11 cellular contexts compared by ENCODE assay signal in the genomic region with DNA sequence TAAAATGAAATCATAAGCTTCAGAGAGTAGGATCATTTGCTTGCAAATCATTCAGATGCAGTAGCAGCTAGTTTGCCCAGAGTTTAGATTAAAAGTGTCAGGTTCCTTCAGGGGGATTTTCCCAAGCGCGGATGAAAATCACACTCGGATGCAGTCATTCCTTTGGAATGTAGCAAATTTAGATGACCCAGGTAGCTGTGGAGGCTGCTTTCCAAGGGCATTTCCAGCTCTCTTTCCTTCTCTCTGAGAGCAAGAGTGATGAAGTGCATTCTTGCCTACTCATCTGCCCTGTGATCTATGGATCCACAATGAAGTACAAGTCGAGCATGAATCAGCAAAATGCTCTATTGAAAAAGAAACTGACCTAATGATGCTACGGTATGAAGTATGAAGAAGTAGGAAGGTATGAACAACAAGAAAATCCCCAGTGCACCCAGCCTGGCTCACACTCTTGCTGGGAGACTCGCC.
DNase-seq lines count a peak whose midpoint lies in the region; ATAC-seq and TF ChIP-seq lines count a peak whose summit lies in the region.
"Had no signal": no experiment of that assay in that cellular context is flagged by ENCODE, and none has a peak within 500 bp of the region (broad histone marks: within the 10 kb centered on the region; RNA-seq: fewer than 3 reads in every experiment).

No MANE protein-coding gene starts in this region.

- no peaks in the 10 kb centered on the region for H3K27me3 Mint-ChIP-seq in stimulated activated naive B cell treated with anti-CD40 and anti-IgM and Interleukin-4, amounts not matched to agents 10 μg/mL and 1 μg/mL and 100 μg/mL, for 72 hours
- peaks cover 16% of the 10 kb centered on the region for H3K27me3 Mint-ChIP-seq in stimulated activated memory B cell treated with anti-CD40 and anti-IgM and Interleukin-4, amounts not matched to agents 10 μg/mL and 1 μg/mL and 100 μg/mL, for 72 hours
- H3K27me3 Mint-ChIP-seq in endothelial cell (ENCODE audit: unreplicated experiment) = no peaks in the 10 kb centered on the region

- peak overlapping the region; percentile 58; the same call in 1 of the 2 replicates for H2AFZ ChIP-seq in PC-3 (ENCODE audit: low read length)

- no peaks in the 10 kb centered on the region for H4K20me1 ChIP-seq in PC-3 (ENCODE audit: low read length)

- CTCF ChIA-PET in PC-3 (lab: Charles Lee) = no interaction called here

- intact Hi-C loops in PC-3 (cut with micrococcal nuclease) = no loop called here

- no peaks in the 10 kb centered on the region for H3K9me3 ChIP-seq in PC-3 (ENCODE audit: low read length)

- TF ChIP-seq CTCF in PC-3 (conservative IDR thresholded peaks at IDR 0.05; ENCODE audit: low read depth, low read length) = no peak
- TF ChIP-seq CTCF in omental fat pad (IDR thresholded peaks at IDR 0.05) = no peak
- TF ChIP-seq CTCF in endothelial cell (IDR thresholded peaks at IDR 0.05; ENCODE audit: unreplicated experiment) = no peak

- H3K36me3 Mint-ChIP-seq in stimulated activated naive B cell treated with anti-CD40 and anti-IgM and Interleukin-4, amounts not matched to agents 10 μg/mL and 1 μg/mL and 100 μg/mL, for 72 hours = no peaks in the 10 kb centered on the region
- H3K36me3 Mint-ChIP-seq in stimulated activated memory B cell treated with anti-CD40 and anti-IgM and Interleukin-4, amounts not matched to agents 10 μg/mL and 1 μg/mL and 100 μg/mL, for 72 hours = no peaks in the 10 kb centered on the region
- no peaks in the 10 kb centered on the region for H3K36me3 Mint-ChIP-seq in endothelial cell (ENCODE audit: low read depth, unreplicated experiment)

- H3K79me2 ChIP-seq in PC-3 (ENCODE audit: low read length) = no peaks in the 10 kb centered on the region

- peak overlapping the region; percentile 77 for H3K4me2 ChIP-seq in PC-3 (ENCODE audit: low read length)

- H3K27me3 ChIP-seq in PC-3 (ENCODE audit: low read length) = no peaks in the 10 kb centered on the region

- H3K4me1 Mint-ChIP-seq in stimulated activated naive B cell treated with anti-CD40 and anti-IgM and Interleukin-4, amounts not matched to agents 10 μg/mL and 1 μg/mL and 100 μg/mL, for 72 hours = no peaks in the 10 kb centered on the region
- H3K4me1 Mint-ChIP-seq in stimulated activated memory B cell treated with anti-CD40 and anti-IgM and Interleukin-4, amounts not matched to agents 10 μg/mL and 1 μg/mL and 100 μg/mL, for 72 hours = no peaks in the 10 kb centered on the region
- peaks cover 6% of the 10 kb centered on the region for H3K4me1 Mint-ChIP-seq in endothelial cell (ENCODE audit: unreplicated experiment)

- H3K9me2 ChIP-seq in PC-3 (replicated peaks; ENCODE audit: low read length) = no peaks in the 10 kb centered on the region

- H3K36me3 ChIP-seq in PC-3 (ENCODE audit: low read depth, low read length) = no peaks in the 10 kb centered on the region

- H3F3A ChIP-seq in PC-3 (ENCODE audit: low read length, unreplicated experiment) = peaks cover 6% of the 10 kb centered on the region

- H3K4me1 ChIP-seq in PC-3 (ENCODE audit: insufficient read depth, low read length) = peaks cover 30% of the 10 kb centered on the region

- DNase-seq in EH (ENCODE audit: low read depth) = peak; percentile 91
- peak; percentile 86 for DNase-seq in PC-3
- DNase-seq in epithelial cell of prostate (ENCODE audit: low read depth, low spot score) = peak; percentile 89
- no peak for DNase-seq in omental fat pad (ENCODE audit: low spot score)
- no peak for DNase-seq in stimulated activated naive B cell treated with anti-CD40 and anti-IgM and Interleukin-4, amounts not matched to agents 10 μg/mL and 1 μg/mL and 100 μg/mL, for 72 hours
- DNase-seq in endothelial cell (ENCODE audit: low spot score) = no peak
- DNase-seq: effector memory CD4-positive, alpha-beta T cell; NCI-H2171 treated with DMSO at 0.1 percent for 48 hours had no signal

- H3K9ac ChIP-seq in PC-3 (ENCODE audit: low read length) = peak overlapping the region; percentile 56

- no peak overlapping the region for H3K27ac Mint-ChIP-seq in stimulated activated naive B cell treated with anti-CD40 and anti-IgM and Interleukin-4, amounts not matched to agents 10 μg/mL and 1 μg/mL and 100 μg/mL, for 72 hours
- no peak overlapping the region for H3K27ac Mint-ChIP-seq in stimulated activated memory B cell treated with anti-CD40 and anti-IgM and Interleukin-4, amounts not matched to agents 10 μg/mL and 1 μg/mL and 100 μg/mL, for 72 hours
- H3K27ac Mint-ChIP-seq in endothelial cell (ENCODE audit: unreplicated experiment) = no peak overlapping the region

- no peak overlapping the region for H3K4me3 Mint-ChIP-seq in stimulated activated naive B cell treated with anti-CD40 and anti-IgM and Interleukin-4, amounts not matched to agents 10 μg/mL and 1 μg/mL and 100 μg/mL, for 72 hours
- no peak overlapping the region for H3K4me3 Mint-ChIP-seq in stimulated activated memory B cell treated with anti-CD40 and anti-IgM and Interleukin-4, amounts not matched to agents 10 μg/mL and 1 μg/mL and 100 μg/mL, for 72 hours
- no peak overlapping the region for H3K4me3 Mint-ChIP-seq in endothelial cell (ENCODE audit: unreplicated experiment)

- H3K27ac ChIP-seq in PC-3 (ENCODE audit: low read length) (peak overlapping the region; percentile 89), epithelial cell of prostate (peak overlapping the region; percentile 80)

- POLR2A ChIA-PET in PC-3 (lab: Charles Lee; ENCODE audit: unreplicated experiment) = interaction anchor here (0.7 kb wide), 1 partner anchor 77 kb away, joined by 5 read pairs; no protein-coding TSS in a partner anchor

- BruUV-seq in PC-3 (replicated peaks; lab: Mats Ljungman, UMichigan) = no TSS peak

- ATAC-seq in PC-3 (peak; percentile 96), omental fat pad (ENCODE audit: low FRiP score) (peak; percentile 96), GM19455 (IDR thresholded peaks at IDR 0.05; ENCODE audit: unreplicated experiment) (no peak)
- ATAC-seq in stimulated activated naive B cell treated with anti-CD40 and anti-IgM and Interleukin-4, amounts not matched to agents 10 μg/mL and 1 μg/mL and 100 μg/mL, for 72 hours (replicated peaks) = no peak
- ATAC-seq in stimulated activated memory B cell treated with anti-CD40 and anti-IgM and Interleukin-4, amounts not matched to agents 10 μg/mL and 1 μg/mL and 100 μg/mL, for 72 hours = no peak
- ATAC-seq: GM12878 had no signal

- peaks cover 0 to 1% of the 10 kb centered on the region in 2 donors for H3K9me3 Mint-ChIP-seq in stimulated activated naive B cell treated with anti-CD40 and anti-IgM and Interleukin-4, amounts not matched to agents 10 μg/mL and 1 μg/mL and 100 μg/mL, for 72 hours
- H3K9me3 Mint-ChIP-seq in stimulated activated memory B cell treated with anti-CD40 and anti-IgM and Interleukin-4, amounts not matched to agents 10 μg/mL and 1 μg/mL and 100 μg/mL, for 72 hours = no peaks in the 10 kb centered on the region
- H3K9me3 Mint-ChIP-seq in endothelial cell (ENCODE audit: unreplicated experiment) = no peaks in the 10 kb centered on the region

- peak overlapping the region; percentile 44 for H3K4me3 ChIP-seq in PC-3 (ENCODE audit: low read length)
- H3K4me3 ChIP-seq: GM12878 had no signal

Comparison
In these comparisons a context has a peak if more than half of its experiments do, and no peak if none do; other contexts are left out.
1. DNase-seq: peak in EH (single experiment), PC-3 (single experiment) and epithelial cell of prostate (single experiment); none in omental fat pad (single experiment), stimulated activated naive B cell treated with anti-CD40 and anti-IgM and Interleukin-4, amounts not matched to agents 10 μg/mL and 1 μg/mL and 100 μg/mL, for 72 hours (single experiment) and endothelial cell (single experiment).
2. ATAC-seq: peak in PC-3 (single experiment) and omental fat pad (single experiment); none in stimulated activated naive B cell treated with anti-CD40 and anti-IgM and Interleukin-4, amounts not matched to agents 10 μg/mL and 1 μg/mL and 100 μg/mL, for 72 hours (0 of 2), stimulated activated memory B cell treated with anti-CD40 and anti-IgM and Interleukin-4, amounts not matched to agents 10 μg/mL and 1 μg/mL and 100 μg/mL, for 72 hours (single experiment) and GM19455 (single experiment).